ENCODE assay signal across 1 cellular context in the genomic region with DNA sequence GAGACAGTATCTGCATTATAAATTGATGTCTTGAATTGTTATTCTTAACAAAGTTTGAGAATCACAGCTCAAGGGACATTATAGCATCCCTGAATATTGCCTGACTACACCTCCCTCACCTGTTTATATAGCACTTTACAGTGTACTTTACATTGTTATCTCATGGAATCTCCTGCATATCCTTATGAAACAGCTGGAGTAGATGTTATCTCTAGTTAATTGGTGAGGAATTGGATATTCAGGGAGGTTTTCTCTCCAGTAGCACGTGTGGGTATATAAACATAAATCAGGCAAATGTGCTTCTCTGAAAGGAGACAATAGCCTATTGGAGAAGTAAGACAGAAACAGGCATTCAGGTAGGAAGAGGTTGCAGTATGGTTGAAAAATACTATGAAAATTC.
TF ChIP-seq lines count a peak whose summit lies in the region.

No MANE protein-coding gene starts in this region.

TF ChIP-seq in HEK293, 187 proteins besides CTCF, POLR2A, EP300 and RAD21 (continued from another document):
- TF ChIP-seq, protein P1, sequence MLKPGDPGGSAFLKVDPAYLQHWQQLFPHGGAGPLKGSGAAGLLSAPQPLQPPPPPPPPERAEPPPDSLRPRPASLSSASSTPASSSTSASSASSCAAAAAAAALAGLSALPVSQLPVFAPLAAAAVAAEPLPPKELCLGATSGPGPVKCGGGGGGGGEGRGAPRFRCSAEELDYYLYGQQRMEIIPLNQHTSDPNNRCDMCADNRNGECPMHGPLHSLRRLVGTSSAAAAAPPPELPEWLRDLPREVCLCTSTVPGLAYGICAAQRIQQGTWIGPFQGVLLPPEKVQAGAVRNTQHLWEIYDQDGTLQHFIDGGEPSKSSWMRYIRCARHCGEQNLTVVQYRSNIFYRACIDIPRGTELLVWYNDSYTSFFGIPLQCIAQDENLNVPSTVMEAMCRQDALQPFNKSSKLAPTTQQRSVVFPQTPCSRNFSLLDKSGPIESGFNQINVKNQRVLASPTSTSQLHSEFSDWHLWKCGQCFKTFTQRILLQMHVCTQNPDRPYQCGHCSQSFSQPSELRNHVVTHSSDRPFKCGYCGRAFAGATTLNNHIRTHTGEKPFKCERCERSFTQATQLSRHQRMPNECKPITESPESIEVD (tag by site-specific recombination; IDR thresholded peaks at IDR 0.05), result peak; percentile 60
- TF ChIP-seq ZNF2 (tag by site-specific recombination; IDR thresholded peaks at IDR 0.05) (no peak), OSR2 (tag by site-specific recombination; IDR thresholded peaks at IDR 0.05) (peak; percentile 32; the same call in 1 of the 2 replicates), ZNF394 (tag by site-specific recombination; IDR thresholded peaks at IDR 0.05; ENCODE audit: borderline replicate concordance) (no peak)
- TF ChIP-seq, protein P2, sequence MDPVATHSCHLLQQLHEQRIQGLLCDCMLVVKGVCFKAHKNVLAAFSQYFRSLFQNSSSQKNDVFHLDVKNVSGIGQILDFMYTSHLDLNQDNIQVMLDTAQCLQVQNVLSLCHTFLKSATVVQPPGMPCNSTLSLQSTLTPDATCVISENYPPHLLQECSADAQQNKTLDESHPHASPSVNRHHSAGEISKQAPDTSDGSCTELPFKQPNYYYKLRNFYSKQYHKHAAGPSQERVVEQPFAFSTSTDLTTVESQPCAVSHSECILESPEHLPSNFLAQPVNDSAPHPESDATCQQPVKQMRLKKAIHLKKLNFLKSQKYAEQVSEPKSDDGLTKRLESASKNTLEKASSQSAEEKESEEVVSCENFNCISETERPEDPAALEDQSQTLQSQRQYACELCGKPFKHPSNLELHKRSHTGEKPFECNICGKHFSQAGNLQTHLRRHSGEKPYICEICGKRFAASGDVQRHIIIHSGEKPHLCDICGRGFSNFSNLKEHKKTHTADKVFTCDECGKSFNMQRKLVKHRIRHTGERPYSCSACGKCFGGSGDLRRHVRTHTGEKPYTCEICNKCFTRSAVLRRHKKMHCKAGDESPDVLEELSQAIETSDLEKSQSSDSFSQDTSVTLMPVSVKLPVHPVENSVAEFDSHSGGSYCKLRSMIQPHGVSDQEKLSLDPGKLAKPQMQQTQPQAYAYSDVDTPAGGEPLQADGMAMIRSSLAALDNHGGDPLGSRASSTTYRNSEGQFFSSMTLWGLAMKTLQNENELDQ (tag by site-specific recombination; IDR thresholded peaks at IDR 0.05; ENCODE audit: low read depth), result no peak
